ENCODE assay signal across 1 cellular context in genomic region chr4:156718226-156718625, GRCh38.
TF ChIP-seq lines count a peak whose summit lies in the region.

No MANE protein-coding gene starts in this region.

TF ChIP-seq in IMR-90, 13 proteins besides CTCF, POLR2A, EP300 and RAD21 (continued from another document):
- no peak for TF ChIP-seq CHD1 (IDR thresholded peaks at IDR 0.05; ENCODE audit: low read depth, low read length)
- TF ChIP-seq RFX5 (IDR thresholded peaks at IDR 0.05; ENCODE audit: low read depth, low read length): no peak
- TF ChIP-seq CEBPB (IDR thresholded peaks at IDR 0.05; ENCODE audit: low read depth, low read length): no peak
TF ChIP-seq in IMR-90: peak in this region for 0.
